Comparison of ENCODE assay signal across 16 cellular contexts in the genomic region with DNA sequence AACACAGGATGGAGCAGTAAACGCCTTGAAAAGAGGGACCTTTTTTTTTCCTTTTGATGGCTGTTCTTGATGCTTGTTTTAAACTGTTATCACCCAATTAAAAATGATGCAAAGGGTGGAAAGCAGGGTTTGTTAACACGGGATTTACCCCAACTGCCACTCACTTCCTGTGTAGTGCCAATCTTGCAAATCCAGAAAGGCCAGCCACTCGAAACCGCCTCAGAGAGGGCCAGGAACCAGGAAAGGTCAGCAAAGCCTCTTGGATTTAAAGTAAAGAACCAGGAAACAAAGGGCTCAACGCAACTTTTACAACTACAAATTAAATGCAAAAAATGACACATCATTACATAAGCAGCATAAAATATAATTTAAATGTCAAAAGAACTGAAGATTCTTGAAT.
A peak's percentile ranks its signal among the peaks of the same experiment; 100 is the strongest.
DNase-seq lines count a peak whose midpoint lies in the region; TF ChIP-seq lines count a peak whose summit lies in the region.
"Had no signal": no experiment of that assay in that cellular context is flagged by ENCODE, and none has a peak within 500 bp of the region (broad histone marks: within the 10 kb centered on the region; RNA-seq: fewer than 3 reads in every experiment).

No MANE protein-coding gene starts in this region.

- H3F3A ChIP-seq in Loucy (ENCODE audit: low read depth) = no peaks in the 10 kb centered on the region

- H3K4me1 ChIP-seq in Loucy (ENCODE audit: insufficient read depth, low read length, poor library complexity, severe bottlenecking) (peaks cover 59% of the 10 kb centered on the region), colonic mucosa (no peaks in the 10 kb centered on the region), stomach (peaks cover 0 to 4% (median 2%) of the 10 kb centered on the region in 4 donors), SJCRH30 (no peaks in the 10 kb centered on the region)
- H3K4me1 ChIP-seq: BLaER1 had no signal

- 18 to 39% (median 27%) methylated on average over 5 of the region's 5 CpGs for WGBS in stomach, 5 donors

- H3K27ac ChIP-seq in colonic mucosa (peak overlapping the region; percentile 43), stomach (peak overlapping the region in 1 of 5 donors; percentile 38), SJCRH30 (no peak overlapping the region)
- H3K27ac ChIP-seq: BLaER1 had no signal

- TF ChIP-seq POLR2A in stomach (IDR thresholded peaks at IDR 0.05) = no peak

- no peaks in the 10 kb centered on the region for H3K36me3 ChIP-seq in Loucy (ENCODE audit: insufficient read depth, low read length)
- H3K36me3 ChIP-seq in colonic mucosa = no peaks in the 10 kb centered on the region
- no peaks in the 10 kb centered on the region for H3K36me3 ChIP-seq in stomach
- no peaks in the 10 kb centered on the region for H3K36me3 ChIP-seq in SJCRH30
- H3K36me3 ChIP-seq: BLaER1 had no signal

- H2AFZ ChIP-seq in Loucy (ENCODE audit: low read length) = peak overlapping the region; percentile 54; the same call in 1 of the 2 replicates

- H4K20me1 ChIP-seq in Loucy (ENCODE audit: insufficient read depth, low read length, poor library complexity, severe bottlenecking) = no peaks in the 10 kb centered on the region
- H4K20me1 ChIP-seq: BLaER1 had no signal

- no peaks in the 10 kb centered on the region for H3K9me2 ChIP-seq in Loucy (replicated peaks; ENCODE audit: low read depth, low read length)

- TF ChIP-seq CTCF in Loucy (conservative IDR thresholded peaks at IDR 0.05; ENCODE audit: low read length) (no peak), colonic mucosa (IDR thresholded peaks at IDR 0.05) (no peak), stomach (IDR thresholded peaks at IDR 0.05) (no peak)

- H3K27me3 ChIP-seq in Loucy (ENCODE audit: insufficient read depth, low read length, poor library complexity, severe bottlenecking) (no peaks in the 10 kb centered on the region), colonic mucosa (no peaks in the 10 kb centered on the region), stomach (no peaks in the 10 kb centered on the region), SJCRH30 (no peaks in the 10 kb centered on the region)
- H3K27me3 ChIP-seq: BLaER1 had no signal

- no peak for TF ChIP-seq EP300 in stomach (IDR thresholded peaks at IDR 0.05)

- H3K9me3 ChIP-seq in Loucy (ENCODE audit: insufficient read depth, low read depth, low read length) (no peaks in the 10 kb centered on the region), colonic mucosa (no peaks in the 10 kb centered on the region), stomach (no peaks in the 10 kb centered on the region), SJCRH30 (replicated peaks) (no peaks in the 10 kb centered on the region)
- H3K9me3 ChIP-seq: BLaER1 had no signal

- H3K9ac ChIP-seq in Loucy (ENCODE audit: low read depth, low read length, poor library complexity, severe bottlenecking) = peak overlapping the region; percentile 32
- H3K9ac ChIP-seq in colonic mucosa (ENCODE audit: low read depth in 2 of 2, low read length in 2 of 2) = no peak overlapping the region
- H3K9ac ChIP-seq: BLaER1 had no signal

- H3K4me3 ChIP-seq in Loucy (ENCODE audit: low read length, poor library complexity, severe bottlenecking) = no peak overlapping the region
- H3K4me3 ChIP-seq in colonic mucosa = no peak overlapping the region
- H3K4me3 ChIP-seq in stomach = no peak overlapping the region
- H3K4me3 ChIP-seq in SJCRH30 = no peak overlapping the region
- H3K4me3 ChIP-seq: BLaER1 had no signal

- peak overlapping the region; percentile 42 for H3K4me2 ChIP-seq in Loucy (ENCODE audit: low read depth, low read length, poor library complexity, severe bottlenecking)
- H3K4me2 ChIP-seq: BLaER1 had no signal

- no peaks in the 10 kb centered on the region for H3K79me2 ChIP-seq in Loucy (ENCODE audit: insufficient read depth, low read length)

- DNase-seq in DMS53 (lab: John Stamatoyannopoulos, UW) (peak; percentile 94), colonic mucosa (peak; percentile 72), stomach (peak; percentile 38), SJCRH30 (no peak), HT-29 (ENCODE audit: low spot score) (no peak), NCI-H2081 (lab: John Stamatoyannopoulos, UW) (no peak)
- DNase-seq: CD8-positive, alpha-beta memory T cell; DMS79; MV-4-11; NCI-H1694; NCI-H2171 treated with DMSO at 0.1 percent for 48 hours; NCI-H526; NK-92 treated with Interleukin-12 subunit alpha and Interleukin-12 subunit beta, amount 100 ng/mL, for 24 hours; T-cell had no signal

- intact Hi-C loops in colonic mucosa (cut with DNase I) (no loop called here), stomach (cut with DNase I; ENCODE audit: low total_unique reads) (no loop called here)

Comparison
In these comparisons a context has a peak if more than half of its experiments do, and no peak if none do; other contexts are left out.
1. DNase-seq: peak in DMS53 (single experiment), colonic mucosa (single experiment) and stomach (single experiment); none in SJCRH30 (0 of 2), HT-29 (single experiment) and NCI-H2081 (0 of 2).